ENCODE assay signal across 10 cellular contexts in genomic region chr1:42768172-42768571, GRCh38. TPM values are rescaled to one million over a fixed set of nuclear protein-coding genes. Genes with fewer than 3 reads are reported as not detected.
DNase-seq lines count a peak whose midpoint lies in the region; ATAC-seq and TF ChIP-seq lines count a peak whose summit lies in the region.
"Had no signal": no experiment of that assay in that cellular context is flagged by ENCODE, and none has a peak within 500 bp of the region (broad histone marks: within the 10 kb centered on the region; RNA-seq: fewer than 3 reads in every experiment).

No MANE protein-coding gene starts in this region.

- DNase-seq in OCI-M1 (lab: John Stamatoyannopoulos, UW), result peak; percentile 34
- no peak for DNase-seq in esophagus muscularis mucosa (ENCODE audit: extremely low spot score)
- no peak for DNase-seq in trophoblast cell
- DNase-seq in DMS 273 treated with DMSO at 0.1 percent for 48 hours (lab: John Stamatoyannopoulos, UW), result no peak
- DNase-seq in foreskin melanocyte, result no peak
- no peak for DNase-seq in NCI-H2081 treated with DMSO at 0.1 percent for 48 hours (lab: John Stamatoyannopoulos, UW)
- DNase-seq: activated CD4-positive, CD25-positive, alpha-beta regulatory T cell treated with anti-CD3 and anti-CD28 coated beads, Interleukin-2, amount 50 U/mL, for 72 hours; NCI-H1092 treated with DMSO at 0.1 percent for 48 hours had no signal

- no peak overlapping the region for H3K18ac ChIP-seq in trophoblast cell (ENCODE audit: low read length)

- H2BK12ac ChIP-seq in trophoblast cell (ENCODE audit: low read length), result no peak overlapping the region

- H3K79me1 ChIP-seq in trophoblast cell (ENCODE audit: low read length), result peaks cover 13% of the 10 kb centered on the region

- intact Hi-C loops in esophagus muscularis mucosa (cut with DNase I), result loop anchor here (5.0 to 10.0 kb wide), 4 partner anchors 49 to 157 kb away; partner anchors contain the start of genes ERMAP, PPIH, SVBP and ZNF691

- no peak overlapping the region for H3K14ac ChIP-seq in trophoblast cell (ENCODE audit: low read length)

- H3K27me3 ChIP-seq in esophagus muscularis mucosa (no peaks in the 10 kb centered on the region), trophoblast cell (ENCODE audit: insufficient read depth, low read length) (no peaks in the 10 kb centered on the region)

- H3K27ac ChIP-seq in esophagus muscularis mucosa (replicated peaks in 1 of 4), result no peak overlapping the region
- no peak overlapping the region for H3K27ac ChIP-seq in trophoblast cell (ENCODE audit: low read depth, low read length)

- WGBS in esophagus muscularis mucosa, result 95% methylated on average over 2 of the region's 2 CpGs
- WGBS in trophoblast cell (ENCODE audit: extremely low coverage, insufficient coverage, insufficient read length), result no CpG with 5 or more reads among the region's 2 CpGs

- H4K12ac ChIP-seq in trophoblast cell (ENCODE audit: low read depth, low read length), result no peak overlapping the region

- TF ChIP-seq EP300 in esophagus muscularis mucosa (IDR thresholded peaks at IDR 0.05), result no peak

- H3K4ac ChIP-seq in trophoblast cell (ENCODE audit: low read depth, low read length), result no peak overlapping the region

- H3K36me3 ChIP-seq in ES-I3 (ENCODE audit: insufficient read depth, low read length), result no peaks in the 10 kb centered on the region
- no peaks in the 10 kb centered on the region for H3K36me3 ChIP-seq in esophagus muscularis mucosa
- no peaks in the 10 kb centered on the region for H3K36me3 ChIP-seq in trophoblast cell (ENCODE audit: control insufficient read depth in 1 of 2, insufficient read depth in 2 of 2, low read length in 2 of 2)

- H3K4me1 ChIP-seq in ES-I3 (ENCODE audit: insufficient read depth, low read length), result peaks cover 10% of the 10 kb centered on the region
- peaks cover 37 to 54% (median 50%) of the 10 kb centered on the region in 4 donors for H3K4me1 ChIP-seq in esophagus muscularis mucosa
- H3K4me1 ChIP-seq in trophoblast cell (ENCODE audit: control insufficient read depth in 1 of 2, insufficient read depth in 2 of 2, low read length in 2 of 2), result peaks cover 0 to 3% of the 10 kb centered on the region in 2 experiments

- no peak overlapping the region for H2BK120ac ChIP-seq in trophoblast cell (ENCODE audit: insufficient read depth, low read length, poor library complexity)

- H2BK5ac ChIP-seq in trophoblast cell (ENCODE audit: low read depth, low read length, poor library complexity), result no peak overlapping the region

- ATAC-seq in HG02610 (IDR thresholded peaks at IDR 0.05; ENCODE audit: unreplicated experiment), result no peak

- H2AK5ac ChIP-seq in trophoblast cell (ENCODE audit: low read length), result no peak overlapping the region

- peak overlapping the region; percentile 96 for H3K4me2 ChIP-seq in trophoblast cell (ENCODE audit: low read length)

- peaks cover 13% of the 10 kb centered on the region for H3K79me2 ChIP-seq in trophoblast cell (ENCODE audit: control insufficient read depth, insufficient read depth, low read length, poor library complexity)

- no peak for TF ChIP-seq POLR2A in esophagus muscularis mucosa (IDR thresholded peaks at IDR 0.05; ENCODE audit: low read depth)

- no peak overlapping the region for H4K8ac ChIP-seq in trophoblast cell (ENCODE audit: low read depth, low read length)

- no peak overlapping the region for H3K23ac ChIP-seq in trophoblast cell (ENCODE audit: low read length)

- no peak overlapping the region for H2AFZ ChIP-seq in trophoblast cell (ENCODE audit: insufficient read depth, low read length, poor library complexity)

- no peak for TF ChIP-seq CTCF in esophagus muscularis mucosa (IDR thresholded peaks at IDR 0.05)

- no peak overlapping the region for H4K91ac ChIP-seq in trophoblast cell (ENCODE audit: low read depth, low read length)

- no peaks in the 10 kb centered on the region for H3K9me3 ChIP-seq in ES-I3 (ENCODE audit: control insufficient read depth, insufficient read depth, low read length)
- H3K9me3 ChIP-seq in esophagus muscularis mucosa, result no peaks in the 10 kb centered on the region
- H3K9me3 ChIP-seq in trophoblast cell (ENCODE audit: insufficient read depth, low read depth, low read length), result no peaks in the 10 kb centered on the region

- H3K4me3 ChIP-seq in esophagus muscularis mucosa, result peak overlapping the region; percentile 75 to 96 (median 86)
- no peak overlapping the region for H3K4me3 ChIP-seq in trophoblast cell (ENCODE audit: low read depth, low read length)

- H3K9ac ChIP-seq in ES-I3 (ENCODE audit: low read depth, low read length) (peak overlapping the region; percentile 95), trophoblast cell (ENCODE audit: low read length) (no peak overlapping the region)

RNA-seq across cellular contexts. Expression of gene C1orf50, which starts 1.1 kb away (rescaled TPM):
- total RNA-seq in esophagus muscularis mucosa, result 1 to 10 TPM; 3.0 to 5.0 (median 3.6) TPM
- 1.8 and 3.0 TPM in 2 replicates for polyA plus RNA-seq in trophoblast cell (2013)

RNA-seq across cellular contexts. Expression of gene P3H1, which starts 1.3 kb away (rescaled TPM):
- total RNA-seq in esophagus muscularis mucosa, result 10 to 100 TPM; 19.5 to 33.5 (median 24.9) TPM
- 72.4 and 74.8 TPM in 2 replicates for polyA plus RNA-seq in trophoblast cell (2013)

RNA-seq across cellular contexts. Expression of gene TMEM269, which starts 16.6 kb away (rescaled TPM):
- total RNA-seq in esophagus muscularis mucosa, result under 1 TPM in 1 of 4 donors, not detected in 3; 0.06 TPM
- 0.18 and 0.25 TPM in 2 replicates for polyA plus RNA-seq in trophoblast cell (2013)

RNA-seq across cellular contexts. Expression of gene CLDN19, which starts 28.1 kb away (rescaled TPM):
- 1 to 10 TPM in 2 of 4 donors, under 1 TPM in 1, not detected in 1; 0.99 to 1.9 (median 1.1) TPM for total RNA-seq in esophagus muscularis mucosa
- polyA plus RNA-seq in trophoblast cell (2013), result 1.8 TPM in 2 replicates

RNA-seq across cellular contexts. Expression of gene ERMAP, which starts 48.8 kb away (rescaled TPM):
- total RNA-seq in esophagus muscularis mucosa, result 10 to 100 TPM in 1 of 4 donors, 1 to 10 TPM in 3; 5.8 to 14.1 (median 9.1) TPM
- 2.9 and 3.2 TPM in 2 replicates for polyA plus RNA-seq in trophoblast cell (2013)
